In genomic region chr11:10301656-10302293, GRCh38 we compare ENCODE assay signal across 1 cellular context.
TF ChIP-seq lines count a peak whose summit lies in the region.

No MANE protein-coding gene starts in this region.

TF ChIP-seq in HepG2, 621 proteins besides CTCF, POLR2A, EP300 and RAD21 (continued from another document):
- no peak for TF ChIP-seq FOXO4 (CRISPR knock-in tag; conservative IDR thresholded peaks at IDR 0.05)
- no peak for TF ChIP-seq TEAD2 (CRISPR knock-in tag; IDR thresholded peaks at IDR 0.05)
- TF ChIP-seq E2F2 (CRISPR knock-in tag; IDR thresholded peaks at IDR 0.05; ENCODE audit: borderline replicate concordance), result no peak
